1 cellular context compared by ENCODE assay signal in the genomic region with DNA sequence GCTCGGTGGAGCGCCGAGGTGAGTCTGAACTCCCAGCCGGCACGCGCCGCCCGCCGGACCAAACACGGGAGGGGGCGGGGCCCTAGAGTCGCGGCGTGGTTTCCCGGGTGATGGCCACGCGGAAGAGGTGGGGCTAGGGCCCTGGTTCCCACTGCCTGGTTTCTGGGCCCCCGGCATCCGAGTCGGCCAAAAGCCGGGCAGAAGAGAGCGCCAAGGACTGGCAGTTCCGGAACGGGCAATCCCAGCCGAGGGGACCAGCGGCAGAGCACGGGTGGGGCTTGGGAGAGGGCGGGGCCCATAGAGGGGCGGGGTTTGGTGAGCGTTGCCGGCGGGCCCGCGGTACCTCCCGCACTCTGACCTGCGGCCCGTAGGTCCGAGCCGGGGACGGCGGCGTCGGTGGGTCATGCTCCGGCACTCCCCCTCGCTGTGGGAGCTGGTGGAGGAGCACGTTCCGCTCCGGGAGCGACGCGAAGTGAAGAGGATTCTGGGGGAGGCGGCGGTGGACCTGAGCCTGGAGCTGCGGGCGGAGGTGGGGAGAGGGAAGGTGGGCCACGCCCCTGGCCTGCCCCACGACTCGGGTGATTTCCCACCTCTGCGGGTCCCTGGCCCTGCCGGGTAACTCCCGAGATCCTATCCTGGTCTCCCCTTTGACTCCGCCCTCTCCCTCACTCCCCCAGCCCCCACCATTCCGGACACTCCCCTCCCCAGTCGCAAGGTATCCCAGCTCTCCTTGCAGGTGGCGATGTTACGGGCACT.
TF ChIP-seq lines count a peak whose summit lies in the region.

A gene (plus strand): TSS at position 124 of the 756 bp plus-strand sequence. CDS start 280 bp downstream, at position 404.

TF ChIP-seq in HepG2, 621 proteins besides CTCF, POLR2A, EP300 and RAD21 (continued from another document and continues in another):
- TF ChIP-seq, protein P1, sequence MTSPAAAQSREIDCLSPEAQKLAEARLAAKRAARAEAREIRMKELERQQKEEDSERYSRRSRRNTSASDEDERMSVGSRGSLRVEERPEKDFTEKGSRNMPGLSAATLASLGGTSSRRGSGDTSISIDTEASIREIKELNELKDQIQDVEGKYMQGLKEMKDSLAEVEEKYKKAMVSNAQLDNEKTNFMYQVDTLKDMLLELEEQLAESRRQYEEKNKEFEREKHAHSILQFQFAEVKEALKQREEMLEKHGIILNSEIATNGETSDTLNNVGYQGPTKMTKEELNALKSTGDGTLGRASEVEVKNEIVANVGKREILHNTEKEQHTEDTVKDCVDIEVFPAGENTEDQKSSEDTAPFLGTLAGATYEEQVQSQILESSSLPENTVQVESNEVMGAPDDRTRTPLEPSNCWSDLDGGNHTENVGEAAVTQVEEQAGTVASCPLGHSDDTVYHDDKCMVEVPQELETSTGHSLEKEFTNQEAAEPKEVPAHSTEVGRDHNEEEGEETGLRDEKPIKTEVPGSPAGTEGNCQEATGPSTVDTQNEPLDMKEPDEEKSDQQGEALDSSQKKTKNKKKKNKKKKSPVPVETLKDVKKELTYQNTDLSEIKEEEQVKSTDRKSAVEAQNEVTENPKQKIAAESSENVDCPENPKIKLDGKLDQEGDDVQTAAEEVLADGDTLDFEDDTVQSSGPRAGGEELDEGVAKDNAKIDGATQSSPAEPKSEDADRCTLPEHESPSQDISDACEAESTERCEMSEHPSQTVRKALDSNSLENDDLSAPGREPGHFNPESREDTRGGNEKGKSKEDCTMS (CRISPR knock-in tag; conservative IDR thresholded peaks at IDR 0.05), result no peak
- TF ChIP-seq KDM4B (CRISPR knock-in tag; IDR thresholded peaks at IDR 0.05) (no peak), ZNF773 (CRISPR knock-in tag; IDR thresholded peaks at IDR 0.05; ENCODE audit: borderline replicate concordance) (no peak), MYC (CRISPR knock-in tag; IDR thresholded peaks at IDR 0.05; ENCODE audit: borderline replicate concordance) (peak; percentile 76; the same call in 1 of the 2 replicates), PHF8 (CRISPR knock-in tag; IDR thresholded peaks at IDR 0.05) (peak; percentile 71), GABPA (IDR thresholded peaks at IDR 0.05; ENCODE audit: low read depth, low read length) (peak; percentile 41), GABPA (CRISPR knock-in tag; IDR thresholded peaks at IDR 0.05; ENCODE audit: low read depth) (peak; percentile 71), BCL6 (CRISPR knock-in tag; IDR thresholded peaks at IDR 0.05) (peak; percentile 15), TBL1XR1 (IDR thresholded peaks at IDR 0.05; ENCODE audit: borderline replicate concordance, low read length, partially characterized antibody) (no peak), KDM6A (CRISPR knock-in tag; IDR thresholded peaks at IDR 0.05; ENCODE audit: low read depth) (no peak), TCF12 (IDR thresholded peaks at IDR 0.05) (no peak), TCF12 (CRISPR knock-in tag; IDR thresholded peaks at IDR 0.05) (peak; percentile 54; the same call in 1 of the 2 replicates), SALL2 (CRISPR knock-in tag; IDR thresholded peaks at IDR 0.05) (0 out of 2 replicates have a peak, but pooled peaks have one; percentile 51), KLF12 (CRISPR knock-in tag; IDR thresholded peaks at IDR 0.05; ENCODE audit: borderline replicate concordance) (peak; percentile 48; the same call in 1 of the 2 replicates), ARNT2 (CRISPR knock-in tag; IDR thresholded peaks at IDR 0.05; ENCODE audit: low read depth) (no peak; the same call in 1 of the 2 replicates), CBFB (CRISPR knock-in tag; IDR thresholded peaks at IDR 0.05) (0 out of 2 replicates have a peak, but pooled peaks have one; percentile 9), RFXAP (CRISPR knock-in tag; IDR thresholded peaks at IDR 0.05; ENCODE audit: borderline replicate concordance) (no peak), ZNF34 (CRISPR knock-in tag; IDR thresholded peaks at IDR 0.05; ENCODE audit: borderline replicate concordance) (peak; percentile 80; the same call in 1 of the 2 replicates), NONO (IDR thresholded peaks at IDR 0.05) (no peak), NONO (CRISPR knock-in tag; conservative IDR thresholded peaks at IDR 0.05) (peak; percentile 78; the same call in 1 of the 2 replicates), BRD4 (CRISPR knock-in tag; IDR thresholded peaks at IDR 0.05) (no peak), ZNF430 (CRISPR knock-in tag; IDR thresholded peaks at IDR 0.05) (0 out of 2 replicates have a peak, but pooled peaks have one; percentile 36), TBX2 (CRISPR knock-in tag; IDR thresholded peaks at IDR 0.05; ENCODE audit: borderline replicate concordance) (peak; percentile 64; the same call in 1 of the 2 replicates), SIN3A (IDR thresholded peaks at IDR 0.05; ENCODE audit: borderline replicate concordance, low read depth, low read length) (peak; percentile 90; the same call in 1 of the 2 replicates), HIVEP1 (CRISPR knock-in tag; IDR thresholded peaks at IDR 0.05) (0 out of 2 replicates have a peak, but pooled peaks have one; percentile 40), ZNF44 (CRISPR knock-in tag; IDR thresholded peaks at IDR 0.05) (no peak; the same call in 1 of the 2 replicates), ZNF24 (IDR thresholded peaks at IDR 0.05) (no peak), ZNF292 (CRISPR knock-in tag; IDR thresholded peaks at IDR 0.05; ENCODE audit: borderline replicate concordance, low read depth) (peak; percentile 57; the same call in 1 of the 2 replicates)
- TF ChIP-seq, protein P2, sequence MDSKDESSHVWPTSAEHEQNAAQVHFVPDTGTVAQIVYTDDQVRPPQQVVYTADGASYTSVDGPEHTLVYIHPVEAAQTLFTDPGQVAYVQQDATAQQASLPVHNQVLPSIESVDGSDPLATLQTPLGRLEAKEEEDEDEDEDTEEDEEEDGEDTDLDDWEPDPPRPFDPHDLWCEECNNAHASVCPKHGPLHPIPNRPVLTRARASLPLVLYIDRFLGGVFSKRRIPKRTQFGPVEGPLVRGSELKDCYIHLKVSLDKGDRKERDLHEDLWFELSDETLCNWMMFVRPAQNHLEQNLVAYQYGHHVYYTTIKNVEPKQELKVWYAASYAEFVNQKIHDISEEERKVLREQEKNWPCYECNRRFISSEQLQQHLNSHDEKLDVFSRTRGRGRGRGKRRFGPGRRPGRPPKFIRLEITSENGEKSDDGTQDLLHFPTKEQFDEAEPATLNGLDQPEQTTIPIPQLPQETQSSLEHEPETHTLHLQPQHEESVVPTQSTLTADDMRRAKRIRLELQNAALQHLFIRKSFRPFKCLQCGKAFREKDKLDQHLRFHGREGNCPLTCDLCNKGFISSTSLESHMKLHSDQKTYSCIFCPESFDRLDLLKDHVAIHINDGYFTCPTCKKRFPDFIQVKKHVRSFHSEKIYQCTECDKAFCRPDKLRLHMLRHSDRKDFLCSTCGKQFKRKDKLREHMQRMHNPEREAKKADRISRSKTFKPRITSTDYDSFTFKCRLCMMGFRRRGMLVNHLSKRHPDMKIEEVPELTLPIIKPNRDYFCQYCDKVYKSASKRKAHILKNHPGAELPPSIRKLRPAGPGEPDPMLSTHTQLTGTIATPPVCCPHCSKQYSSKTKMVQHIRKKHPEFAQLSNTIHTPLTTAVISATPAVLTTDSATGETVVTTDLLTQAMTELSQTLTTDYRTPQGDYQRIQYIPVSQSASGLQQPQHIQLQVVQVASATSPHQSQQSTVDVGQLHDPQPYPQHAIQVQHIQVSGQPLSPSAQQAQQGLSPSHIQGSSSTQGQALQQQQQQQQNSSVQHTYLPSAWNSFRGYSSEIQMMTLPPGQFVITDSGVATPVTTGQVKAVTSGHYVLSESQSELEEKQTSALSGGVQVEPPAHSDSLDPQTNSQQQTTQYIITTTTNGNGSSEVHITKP (CRISPR knock-in tag; IDR thresholded peaks at IDR 0.05; ENCODE audit: low read depth), result no peak
- TF ChIP-seq, protein P3, sequence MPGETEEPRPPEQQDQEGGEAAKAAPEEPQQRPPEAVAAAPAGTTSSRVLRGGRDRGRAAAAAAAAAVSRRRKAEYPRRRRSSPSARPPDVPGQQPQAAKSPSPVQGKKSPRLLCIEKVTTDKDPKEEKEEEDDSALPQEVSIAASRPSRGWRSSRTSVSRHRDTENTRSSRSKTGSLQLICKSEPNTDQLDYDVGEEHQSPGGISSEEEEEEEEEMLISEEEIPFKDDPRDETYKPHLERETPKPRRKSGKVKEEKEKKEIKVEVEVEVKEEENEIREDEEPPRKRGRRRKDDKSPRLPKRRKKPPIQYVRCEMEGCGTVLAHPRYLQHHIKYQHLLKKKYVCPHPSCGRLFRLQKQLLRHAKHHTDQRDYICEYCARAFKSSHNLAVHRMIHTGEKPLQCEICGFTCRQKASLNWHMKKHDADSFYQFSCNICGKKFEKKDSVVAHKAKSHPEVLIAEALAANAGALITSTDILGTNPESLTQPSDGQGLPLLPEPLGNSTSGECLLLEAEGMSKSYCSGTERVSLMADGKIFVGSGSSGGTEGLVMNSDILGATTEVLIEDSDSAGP (CRISPR knock-in tag; IDR thresholded peaks at IDR 0.05; ENCODE audit: borderline replicate concordance), result peak; percentile 77; the same call in 1 of the 2 replicates
- TF ChIP-seq, protein P4, sequence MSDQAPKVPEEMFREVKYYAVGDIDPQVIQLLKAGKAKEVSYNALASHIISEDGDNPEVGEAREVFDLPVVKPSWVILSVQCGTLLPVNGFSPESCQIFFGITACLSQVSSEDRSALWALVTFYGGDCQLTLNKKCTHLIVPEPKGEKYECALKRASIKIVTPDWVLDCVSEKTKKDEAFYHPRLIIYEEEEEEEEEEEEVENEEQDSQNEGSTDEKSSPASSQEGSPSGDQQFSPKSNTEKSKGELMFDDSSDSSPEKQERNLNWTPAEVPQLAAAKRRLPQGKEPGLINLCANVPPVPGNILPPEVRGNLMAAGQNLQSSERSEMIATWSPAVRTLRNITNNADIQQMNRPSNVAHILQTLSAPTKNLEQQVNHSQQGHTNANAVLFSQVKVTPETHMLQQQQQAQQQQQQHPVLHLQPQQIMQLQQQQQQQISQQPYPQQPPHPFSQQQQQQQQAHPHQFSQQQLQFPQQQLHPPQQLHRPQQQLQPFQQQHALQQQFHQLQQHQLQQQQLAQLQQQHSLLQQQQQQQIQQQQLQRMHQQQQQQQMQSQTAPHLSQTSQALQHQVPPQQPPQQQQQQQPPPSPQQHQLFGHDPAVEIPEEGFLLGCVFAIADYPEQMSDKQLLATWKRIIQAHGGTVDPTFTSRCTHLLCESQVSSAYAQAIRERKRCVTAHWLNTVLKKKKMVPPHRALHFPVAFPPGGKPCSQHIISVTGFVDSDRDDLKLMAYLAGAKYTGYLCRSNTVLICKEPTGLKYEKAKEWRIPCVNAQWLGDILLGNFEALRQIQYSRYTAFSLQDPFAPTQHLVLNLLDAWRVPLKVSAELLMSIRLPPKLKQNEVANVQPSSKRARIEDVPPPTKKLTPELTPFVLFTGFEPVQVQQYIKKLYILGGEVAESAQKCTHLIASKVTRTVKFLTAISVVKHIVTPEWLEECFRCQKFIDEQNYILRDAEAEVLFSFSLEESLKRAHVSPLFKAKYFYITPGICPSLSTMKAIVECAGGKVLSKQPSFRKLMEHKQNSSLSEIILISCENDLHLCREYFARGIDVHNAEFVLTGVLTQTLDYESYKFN (CRISPR knock-in tag; conservative IDR thresholded peaks at IDR 0.05), result peak; percentile 58
- TF ChIP-seq, protein P5, sequence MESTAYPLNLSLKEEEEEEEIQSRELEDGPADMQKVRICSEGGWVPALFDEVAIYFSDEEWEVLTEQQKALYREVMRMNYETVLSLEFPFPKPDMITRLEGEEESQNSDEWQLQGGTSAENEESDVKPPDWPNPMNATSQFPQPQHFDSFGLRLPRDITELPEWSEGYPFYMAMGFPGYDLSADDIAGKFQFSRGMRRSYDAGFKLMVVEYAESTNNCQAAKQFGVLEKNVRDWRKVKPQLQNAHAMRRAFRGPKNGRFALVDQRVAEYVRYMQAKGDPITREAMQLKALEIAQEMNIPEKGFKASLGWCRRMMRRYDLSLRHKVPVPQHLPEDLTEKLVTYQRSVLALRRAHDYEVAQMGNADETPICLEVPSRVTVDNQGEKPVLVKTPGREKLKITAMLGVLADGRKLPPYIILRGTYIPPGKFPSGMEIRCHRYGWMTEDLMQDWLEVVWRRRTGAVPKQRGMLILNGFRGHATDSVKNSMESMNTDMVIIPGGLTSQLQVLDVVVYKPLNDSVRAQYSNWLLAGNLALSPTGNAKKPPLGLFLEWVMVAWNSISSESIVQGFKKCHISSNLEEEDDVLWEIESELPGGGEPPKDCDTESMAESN (CRISPR knock-in tag; conservative IDR thresholded peaks at IDR 0.05), result peak; percentile 67; the same call in 1 of the 2 replicates
- TF ChIP-seq, protein P6, sequence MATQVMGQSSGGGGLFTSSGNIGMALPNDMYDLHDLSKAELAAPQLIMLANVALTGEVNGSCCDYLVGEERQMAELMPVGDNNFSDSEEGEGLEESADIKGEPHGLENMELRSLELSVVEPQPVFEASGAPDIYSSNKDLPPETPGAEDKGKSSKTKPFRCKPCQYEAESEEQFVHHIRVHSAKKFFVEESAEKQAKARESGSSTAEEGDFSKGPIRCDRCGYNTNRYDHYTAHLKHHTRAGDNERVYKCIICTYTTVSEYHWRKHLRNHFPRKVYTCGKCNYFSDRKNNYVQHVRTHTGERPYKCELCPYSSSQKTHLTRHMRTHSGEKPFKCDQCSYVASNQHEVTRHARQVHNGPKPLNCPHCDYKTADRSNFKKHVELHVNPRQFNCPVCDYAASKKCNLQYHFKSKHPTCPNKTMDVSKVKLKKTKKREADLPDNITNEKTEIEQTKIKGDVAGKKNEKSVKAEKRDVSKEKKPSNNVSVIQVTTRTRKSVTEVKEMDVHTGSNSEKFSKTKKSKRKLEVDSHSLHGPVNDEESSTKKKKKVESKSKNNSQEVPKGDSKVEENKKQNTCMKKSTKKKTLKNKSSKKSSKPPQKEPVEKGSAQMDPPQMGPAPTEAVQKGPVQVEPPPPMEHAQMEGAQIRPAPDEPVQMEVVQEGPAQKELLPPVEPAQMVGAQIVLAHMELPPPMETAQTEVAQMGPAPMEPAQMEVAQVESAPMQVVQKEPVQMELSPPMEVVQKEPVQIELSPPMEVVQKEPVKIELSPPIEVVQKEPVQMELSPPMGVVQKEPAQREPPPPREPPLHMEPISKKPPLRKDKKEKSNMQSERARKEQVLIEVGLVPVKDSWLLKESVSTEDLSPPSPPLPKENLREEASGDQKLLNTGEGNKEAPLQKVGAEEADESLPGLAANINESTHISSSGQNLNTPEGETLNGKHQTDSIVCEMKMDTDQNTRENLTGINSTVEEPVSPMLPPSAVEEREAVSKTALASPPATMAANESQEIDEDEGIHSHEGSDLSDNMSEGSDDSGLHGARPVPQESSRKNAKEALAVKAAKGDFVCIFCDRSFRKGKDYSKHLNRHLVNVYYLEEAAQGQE (IDR thresholded peaks at IDR 0.05; ENCODE audit: borderline replicate concordance in 1 of 2, low read depth in 1 of 2, low read length in 2 of 2), result no peak
- TF ChIP-seq, protein P7, sequence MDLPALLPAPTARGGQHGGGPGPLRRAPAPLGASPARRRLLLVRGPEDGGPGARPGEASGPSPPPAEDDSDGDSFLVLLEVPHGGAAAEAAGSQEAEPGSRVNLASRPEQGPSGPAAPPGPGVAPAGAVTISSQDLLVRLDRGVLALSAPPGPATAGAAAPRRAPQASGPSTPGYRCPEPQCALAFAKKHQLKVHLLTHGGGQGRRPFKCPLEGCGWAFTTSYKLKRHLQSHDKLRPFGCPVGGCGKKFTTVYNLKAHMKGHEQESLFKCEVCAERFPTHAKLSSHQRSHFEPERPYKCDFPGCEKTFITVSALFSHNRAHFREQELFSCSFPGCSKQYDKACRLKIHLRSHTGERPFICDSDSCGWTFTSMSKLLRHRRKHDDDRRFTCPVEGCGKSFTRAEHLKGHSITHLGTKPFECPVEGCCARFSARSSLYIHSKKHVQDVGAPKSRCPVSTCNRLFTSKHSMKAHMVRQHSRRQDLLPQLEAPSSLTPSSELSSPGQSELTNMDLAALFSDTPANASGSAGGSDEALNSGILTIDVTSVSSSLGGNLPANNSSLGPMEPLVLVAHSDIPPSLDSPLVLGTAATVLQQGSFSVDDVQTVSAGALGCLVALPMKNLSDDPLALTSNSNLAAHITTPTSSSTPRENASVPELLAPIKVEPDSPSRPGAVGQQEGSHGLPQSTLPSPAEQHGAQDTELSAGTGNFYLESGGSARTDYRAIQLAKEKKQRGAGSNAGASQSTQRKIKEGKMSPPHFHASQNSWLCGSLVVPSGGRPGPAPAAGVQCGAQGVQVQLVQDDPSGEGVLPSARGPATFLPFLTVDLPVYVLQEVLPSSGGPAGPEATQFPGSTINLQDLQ (CRISPR knock-in tag; IDR thresholded peaks at IDR 0.05), result 0 out of 2 replicates have a peak, but pooled peaks have one; percentile 32
